34 cellular contexts compared by ENCODE assay signal in the genomic region with DNA sequence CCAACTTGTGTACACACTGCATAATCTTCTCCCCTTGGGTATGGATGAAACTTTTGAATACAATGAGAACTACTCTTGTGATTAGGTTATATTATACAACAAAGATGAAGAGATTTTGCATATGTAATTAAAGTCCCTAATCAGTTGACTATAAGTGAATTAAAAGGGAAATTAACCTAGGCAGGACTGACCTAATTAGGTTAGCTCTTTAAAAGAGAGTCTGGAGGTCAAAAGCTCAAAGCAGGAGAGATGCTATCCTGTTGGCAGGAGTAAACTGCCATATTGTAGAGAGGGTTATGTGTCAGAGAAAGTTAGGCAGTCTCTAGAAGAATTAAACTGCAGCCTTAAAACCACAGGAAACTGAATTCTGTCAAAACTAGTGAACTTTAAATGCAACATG. TPM values are rescaled to one million over a fixed set of nuclear protein-coding genes. Genes with fewer than 3 reads are reported as not detected.
"Had no signal": no experiment of that assay in that cellular context is flagged by ENCODE, and none has a peak within 500 bp of the region (broad histone marks: within the 10 kb centered on the region; RNA-seq: fewer than 3 reads in every experiment).

No MANE protein-coding gene starts in this region.

- H3K27ac Mint-ChIP-seq: activated B cell treated with CpG ODN at 0.5 μM for 24 hours; activated CD4-positive, alpha-beta memory T cell treated with anti-CD3 and anti-CD28 coated beads, Interleukin-2, amount 10 ng/mL, durations not matched to agents 7 days and 5 days; activated CD4-positive, alpha-beta T cell treated with anti-CD3 and anti-CD28 coated beads, Interleukin-2, amount 10 ng/mL, durations not matched to agents 7 days and 5 days; activated CD8-positive, alpha-beta memory T cell treated with anti-CD3 and anti-CD28 coated beads, Interleukin-2, amount 10 ng/mL, durations not matched to agents 7 days and 5 days; activated CD8-positive, alpha-beta T cell treated with anti-CD3 and anti-CD28 coated beads, Interleukin-2, amount 10 ng/mL, durations not matched to agents 7 days and 5 days; activated naive CD4-positive, alpha-beta T cell treated with anti-CD3 and anti-CD28 coated beads for 36 hours; activated naive CD4-positive, alpha-beta T cell treated with anti-CD3 and anti-CD28 coated beads, Interleukin-2, amount 50 U/mL, for 72 hours; activated naive CD8-positive, alpha-beta T cell treated with anti-CD3 and anti-CD28 coated beads for 36 hours; activated T-cell treated with anti-CD3 and anti-CD28 coated beads, Interleukin-2, amount 50 U/mL, for 24 hours; activated T-helper 1 cell treated with anti-CD3 and anti-CD28 coated beads, Interleukin-12 subunit alpha, Interleukin-12 subunit beta, Interleukin-2, Interleukin-4 antibody, amounts not matched to agents 30 ng/mL and 10 ng/mL and 1 ng/mL, durations not matched to agents 14 hours and 24 hours and 36 hours; activated T-helper 17 cell treated with anti-CD3 and anti-CD28 coated beads, Interleukin-2, amount 50 U/mL, for 72 hours; T-helper 1 cell treated with Interleukin-12 subunit alpha and Interleukin-12 subunit beta and Interleukin-4 antibody, amounts not matched to agents 30 μg/mL and 1 μg/mL, for 36 hours; T-helper 2 cell treated with Interferon-gamma antibody and Interleukin-4, amounts not matched to agents 5 μg/mL and 100 μg/mL, for 36 hours had no signal

- H3K4me3 Mint-ChIP-seq: activated B cell treated with CpG ODN at 0.5 μM for 24 hours; activated CD4-positive, alpha-beta memory T cell treated with anti-CD3 and anti-CD28 coated beads, Interleukin-2, amount 10 ng/mL, durations not matched to agents 7 days and 5 days; activated CD4-positive, alpha-beta T cell treated with anti-CD3 and anti-CD28 coated beads, Interleukin-2, amount 10 ng/mL, durations not matched to agents 7 days and 5 days; activated CD8-positive, alpha-beta memory T cell treated with anti-CD3 and anti-CD28 coated beads, Interleukin-2, amount 10 ng/mL, durations not matched to agents 7 days and 5 days; activated CD8-positive, alpha-beta T cell treated with anti-CD3 and anti-CD28 coated beads, Interleukin-2, amount 10 ng/mL, durations not matched to agents 7 days and 5 days; activated naive CD4-positive, alpha-beta T cell treated with anti-CD3 and anti-CD28 coated beads for 36 hours; activated naive CD8-positive, alpha-beta T cell treated with anti-CD3 and anti-CD28 coated beads for 36 hours; activated T-cell treated with anti-CD3 and anti-CD28 coated beads, Interleukin-2, amount 50 U/mL, for 24 hours; activated T-helper 1 cell treated with anti-CD3 and anti-CD28 coated beads, Interleukin-12 subunit alpha, Interleukin-12 subunit beta, Interleukin-2, Interleukin-4 antibody, amounts not matched to agents 30 ng/mL and 10 ng/mL and 1 ng/mL, durations not matched to agents 14 hours and 24 hours and 36 hours; activated T-helper 17 cell treated with anti-CD3 and anti-CD28 coated beads, Interleukin-2, amount 50 U/mL, for 72 hours; T-helper 1 cell treated with Interleukin-12 subunit alpha and Interleukin-12 subunit beta and Interleukin-4 antibody, amounts not matched to agents 30 μg/mL and 1 μg/mL, for 36 hours; T-helper 2 cell treated with Interferon-gamma antibody and Interleukin-4, amounts not matched to agents 5 μg/mL and 100 μg/mL, for 36 hours had no signal

- H3K9me3 ChIP-seq: adrenal gland, body of pancreas, breast epithelium had no signal

- H3K27me3 Mint-ChIP-seq: activated B cell treated with CpG ODN at 0.5 μM for 24 hours; activated CD4-positive, alpha-beta memory T cell treated with anti-CD3 and anti-CD28 coated beads, Interleukin-2, amount 10 ng/mL, durations not matched to agents 7 days and 5 days; activated CD4-positive, alpha-beta T cell treated with anti-CD3 and anti-CD28 coated beads, Interleukin-2, amount 10 ng/mL, durations not matched to agents 7 days and 5 days; activated CD8-positive, alpha-beta memory T cell treated with anti-CD3 and anti-CD28 coated beads, Interleukin-2, amount 10 ng/mL, durations not matched to agents 7 days and 5 days; activated naive CD8-positive, alpha-beta T cell treated with anti-CD3 and anti-CD28 coated beads for 36 hours; activated T-cell treated with anti-CD3 and anti-CD28 coated beads, Interleukin-2, amount 50 U/mL, for 24 hours; activated T-helper 17 cell treated with anti-CD3 and anti-CD28 coated beads, Interleukin-2, amount 50 U/mL, for 72 hours had no signal

- H3K4me3 ChIP-seq: adrenal gland, body of pancreas, breast epithelium had no signal

- DNase-seq: activated B cell treated with CpG ODN at 0.5 μM for 24 hours; activated CD4-positive, alpha-beta memory T cell treated with anti-CD3 and anti-CD28 coated beads, Interleukin-2, amount 10 ng/mL, durations not matched to agents 7 days and 5 days; activated CD4-positive, alpha-beta T cell treated with anti-CD3 and anti-CD28 coated beads for 48 hours; activated CD4-positive, alpha-beta T cell treated with anti-CD3 and anti-CD28 coated beads, Interleukin-2, amount 10 ng/mL, durations not matched to agents 7 days and 5 days; activated CD4-positive, alpha-beta T cell treated with anti-CD3 and anti-CD28 coated beads, Interleukin-2, amount 50 U/mL, for 48 hours; activated CD4-positive, CD25-positive, alpha-beta regulatory T cell treated with anti-CD3 and anti-CD28 coated beads, Interleukin-2, amount 50 U/mL, for 72 hours; activated CD8-positive, alpha-beta memory T cell treated with anti-CD3 and anti-CD28 coated beads for 24 hours; activated CD8-positive, alpha-beta memory T cell treated with anti-CD3 and anti-CD28 coated beads, Interleukin-2, amount 10 ng/mL, durations not matched to agents 7 days and 5 days; activated CD8-positive, alpha-beta memory T cell treated with anti-CD3 and anti-CD28 coated beads, Interleukin-2, amount 50 U/mL, for 48 hours; activated CD8-positive, alpha-beta T cell treated with anti-CD3 and anti-CD28 coated beads, Interleukin-2, amount 10 ng/mL, durations not matched to agents 7 days and 5 days; activated effector memory CD4-positive, alpha-beta T cell treated with anti-CD3 and anti-CD28 coated beads, Interleukin-2, amount 50 U/mL, for 16 hours; activated gamma-delta T cell treated with Interleukin-2 at 50 U/mL for 16 hours; activated naive CD4-positive, alpha-beta T cell; activated naive CD4-positive, alpha-beta T cell treated with anti-CD3 and anti-CD28 coated beads for 36 hours; activated naive CD4-positive, alpha-beta T cell treated with anti-CD3 and anti-CD28 coated beads, Interleukin-2, amount 50 U/mL, for 16 hours; activated naive CD8-positive, alpha-beta T cell treated with anti-CD3 and anti-CD28 coated beads for 36 hours; activated T-cell treated with anti-CD3 and anti-CD28 coated beads, Interleukin-2, amount 50 U/mL, for 24 hours; activated T-cell treated with anti-CD3 and anti-CD28 coated beads, Interleukin-2, amount 50 U/mL, for 48 hours; adrenal gland; amniotic stem cell; aorta; body of pancreas; brain microvascular endothelial cell; central memory CD4-positive, alpha-beta T cell; T-helper 2 cell; T-helper 9 cell had no signal

- H3K9me3 Mint-ChIP-seq: activated CD4-positive, alpha-beta T cell treated with anti-CD3 and anti-CD28 coated beads, Interleukin-2, amount 10 ng/mL, durations not matched to agents 7 days and 5 days; activated naive CD4-positive, alpha-beta T cell treated with anti-CD3 and anti-CD28 coated beads for 36 hours; activated T-helper 1 cell treated with anti-CD3 and anti-CD28 coated beads, Interleukin-12 subunit alpha, Interleukin-12 subunit beta, Interleukin-2, Interleukin-4 antibody, amounts not matched to agents 30 ng/mL and 10 ng/mL and 1 ng/mL, durations not matched to agents 14 hours and 24 hours and 36 hours; T-helper 1 cell treated with Interleukin-12 subunit alpha and Interleukin-12 subunit beta and Interleukin-4 antibody, amounts not matched to agents 30 μg/mL and 1 μg/mL, for 36 hours had no signal

- H3K27ac ChIP-seq: adrenal gland, body of pancreas, brain microvascular endothelial cell, breast epithelium, VCaP had no signal

- H3K27me3 ChIP-seq: adrenal gland, body of pancreas, brain microvascular endothelial cell, breast epithelium had no signal

- H3K36me3 ChIP-seq: adrenal gland, brain microvascular endothelial cell, breast epithelium had no signal

- H3K4me1 ChIP-seq: adrenal gland, body of pancreas, breast epithelium had no signal

- H3K4me1 Mint-ChIP-seq: activated B cell treated with CpG ODN at 0.5 μM for 24 hours; activated CD4-positive, alpha-beta memory T cell treated with anti-CD3 and anti-CD28 coated beads, Interleukin-2, amount 10 ng/mL, durations not matched to agents 7 days and 5 days; activated CD4-positive, alpha-beta T cell treated with anti-CD3 and anti-CD28 coated beads, Interleukin-2, amount 10 ng/mL, durations not matched to agents 7 days and 5 days; activated CD8-positive, alpha-beta memory T cell treated with anti-CD3 and anti-CD28 coated beads, Interleukin-2, amount 10 ng/mL, durations not matched to agents 7 days and 5 days; activated naive CD8-positive, alpha-beta T cell treated with anti-CD3 and anti-CD28 coated beads for 36 hours; activated T-helper 17 cell treated with anti-CD3 and anti-CD28 coated beads, Interleukin-2, amount 50 U/mL, for 72 hours had no signal

- H3K36me3 Mint-ChIP-seq: activated CD8-positive, alpha-beta memory T cell treated with anti-CD3 and anti-CD28 coated beads, Interleukin-2, amount 10 ng/mL, durations not matched to agents 7 days and 5 days; activated naive CD4-positive, alpha-beta T cell treated with anti-CD3 and anti-CD28 coated beads, Interleukin-2, amount 50 U/mL, for 72 hours; activated naive CD8-positive, alpha-beta T cell treated with anti-CD3 and anti-CD28 coated beads for 36 hours had no signal

- ATAC-seq: activated CD8-positive, alpha-beta memory T cell treated with anti-CD3 and anti-CD28 coated beads, Interleukin-2, amount 10 ng/mL, durations not matched to agents 7 days and 5 days; activated CD8-positive, alpha-beta T cell treated with anti-CD3 and anti-CD28 coated beads, Interleukin-2, amount 10 ng/mL, durations not matched to agents 7 days and 5 days; activated naive CD4-positive, alpha-beta T cell treated with anti-CD3 and anti-CD28 coated beads, Interleukin-2, amount 50 U/mL, for 72 hours; activated T-helper 17 cell treated with anti-CD3 and anti-CD28 coated beads, Interleukin-2, amount 50 U/mL, for 72 hours; body of pancreas had no signal

RNA-seq across cellular contexts. Expression of a gene that starts 29.4 kb away (rescaled TPM):
- total RNA-seq: activated B cell treated with CpG ODN at 0.5 μM for 24 hours; activated CD4-positive, alpha-beta memory T cell treated with anti-CD3 and anti-CD28 coated beads, Interleukin-2, amount 10 ng/mL, durations not matched to agents 7 days and 5 days; activated CD4-positive, alpha-beta T cell treated with anti-CD3 and anti-CD28 coated beads, Interleukin-2, amount 10 ng/mL, durations not matched to agents 7 days and 5 days; activated CD8-positive, alpha-beta memory T cell treated with anti-CD3 and anti-CD28 coated beads, Interleukin-2, amount 10 ng/mL, durations not matched to agents 7 days and 5 days; activated CD8-positive, alpha-beta T cell treated with anti-CD3 and anti-CD28 coated beads, Interleukin-2, amount 10 ng/mL, durations not matched to agents 7 days and 5 days; activated naive CD4-positive, alpha-beta T cell treated with anti-CD3 and anti-CD28 coated beads for 36 hours; activated naive CD8-positive, alpha-beta T cell treated with anti-CD3 and anti-CD28 coated beads for 36 hours; activated T-helper 1 cell treated with anti-CD3 and anti-CD28 coated beads, Interleukin-12 subunit alpha, Interleukin-12 subunit beta, Interleukin-2, Interleukin-4 antibody, amounts not matched to agents 30 ng/mL and 10 ng/mL and 1 ng/mL, durations not matched to agents 14 hours and 24 hours and 36 hours; activated T-helper 17 cell treated with anti-CD3 and anti-CD28 coated beads, Interleukin-2, amount 50 U/mL, for 72 hours; astrocyte had no signal
